In the genomic region with DNA sequence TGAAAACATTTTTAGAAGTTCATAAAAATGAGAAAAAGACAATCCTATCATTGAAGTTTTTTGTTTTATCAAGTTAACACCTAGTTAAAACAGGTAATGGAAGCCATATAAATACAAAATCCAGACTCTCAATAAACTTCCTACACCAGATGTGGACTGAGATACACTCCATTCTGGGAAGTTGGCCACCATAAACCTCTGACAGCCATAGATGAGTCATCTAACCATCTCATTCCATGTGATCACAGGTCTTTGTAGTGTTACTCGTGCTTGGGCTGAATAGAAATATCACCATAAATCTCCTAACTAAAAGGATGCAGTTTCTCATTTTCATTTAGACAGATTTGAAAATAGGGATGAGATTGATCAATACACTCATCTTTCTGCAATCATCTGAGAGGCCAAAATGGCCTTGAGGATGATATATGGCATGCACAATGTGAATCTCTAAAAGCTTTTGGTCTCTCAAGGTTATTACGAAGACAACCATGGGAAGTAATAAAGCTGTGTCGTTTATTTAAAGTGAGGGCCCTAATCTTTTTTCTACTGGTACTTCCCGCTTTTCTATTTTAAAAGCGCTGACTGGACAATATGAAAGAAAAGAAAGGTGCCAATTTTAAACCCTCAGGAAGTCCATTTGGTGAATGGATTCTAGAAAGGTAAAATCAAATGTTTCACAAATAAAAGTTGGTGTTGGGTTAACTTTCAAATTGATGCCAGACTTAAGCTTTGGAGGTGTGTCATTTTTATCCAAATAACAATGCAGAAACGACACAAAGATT, we compare ENCODE assay signal across 14 cellular contexts.
A peak's percentile ranks its signal among the peaks of the same experiment; 100 is the strongest.
DNase-seq lines count a peak whose midpoint lies in the region; ATAC-seq, FAIRE-seq and TF ChIP-seq lines count a peak whose summit lies in the region.
"Had no signal": no experiment of that assay in that cellular context is flagged by ENCODE, and none has a peak within 500 bp of the region (broad histone marks: within the 10 kb centered on the region; RNA-seq: fewer than 3 reads in every experiment).

No MANE protein-coding gene starts in this region.

- no peaks in the 10 kb centered on the region for H3K36me3 ChIP-seq in left lung
- H3K36me3 ChIP-seq: right lobe of liver, SJCRH30 had no signal

- intact Hi-C loops in left lung (cut with DNase I): loop anchor here in 1 of 2 donors (5.0 to 10.0 kb wide), 2 partner anchors 110 to 203 kb away; partner anchors contain the start of gene ALDH1A2

- DNase-seq in AG20443 (ENCODE audit: low spot score) (peak; percentile 74), LoVo (ENCODE audit: low spot score) (peak; percentile 36), cardiac fibroblast (ENCODE audit: low read depth in 2 of 2) (peak; percentile 66 to 85), left lung (no peak), D341Med (ENCODE audit: low spot score) (no peak), frontal cortex (ENCODE audit: low spot score in 2 of 2) (no peak), NCI-H1105 (lab: John Stamatoyannopoulos, UW) (no peak), NCI-H446 treated with DMSO at 0.1 percent for 48 hours (lab: John Stamatoyannopoulos, UW) (no peak)
- DNase-seq: activated effector memory CD4-positive, alpha-beta T cell treated with anti-CD3 and anti-CD28 coated beads, Interleukin-2, amount 50 U/mL, for 16 hours; H9; NCI-H510A; right lobe of liver had no signal

- H3K27me3 ChIP-seq in left lung: peaks cover 0 to 1% of the 10 kb centered on the region in 2 donors
- H3K27me3 ChIP-seq: right lobe of liver, SJCRH30 had no signal

- H3K27ac ChIP-seq in left lung: no peak overlapping the region
- H3K27ac ChIP-seq: coronary artery, right lobe of liver, SJCRH30 had no signal

- no peak for FAIRE-seq in frontal cortex (lab: Jason Lieb, UNC)

- no peak overlapping the region for H3K4me3 ChIP-seq in cardiac fibroblast (replicated peaks in 1 of 2; ENCODE audit: low read depth in 2 of 2, low read length in 2 of 2)
- no peak overlapping the region for H3K4me3 ChIP-seq in left lung
- H3K4me3 ChIP-seq: coronary artery, right lobe of liver, SJCRH30 had no signal

- H3K9me3 ChIP-seq in left lung: no peaks in the 10 kb centered on the region
- H3K9me3 ChIP-seq: right lobe of liver had no signal

- H3K4me1 ChIP-seq in left lung: no peaks in the 10 kb centered on the region
- H3K4me1 ChIP-seq: right lobe of liver had no signal

- ATAC-seq in left lung: peak; percentile 47

- TF ChIP-seq CTCF in cardiac fibroblast (IDR thresholded peaks at IDR 0.05; ENCODE audit: low read depth, low read length) (no peak), left lung (IDR thresholded peaks at IDR 0.05) (no peak)

Comparison
In these comparisons a context has a peak if more than half of its experiments do, and no peak if none do; other contexts are left out.
1. DNase-seq: peak in AG20443 (single experiment), LoVo (single experiment) and cardiac fibroblast (2 of 2); none in left lung (0 of 2), D341Med (single experiment), frontal cortex (0 of 2), NCI-H1105 (single experiment) and NCI-H446 treated with DMSO at 0.1 percent for 48 hours (single experiment).